Comparison of ENCODE assay signal across 13 cellular contexts in genomic region chr1:226360106-226360746, GRCh38. TPM values are rescaled to one million over a fixed set of nuclear protein-coding genes. Genes with fewer than 3 reads are reported as not detected.
DNase-seq lines count a peak whose midpoint lies in the region; ATAC-seq, FAIRE-seq and TF ChIP-seq lines count a peak whose summit lies in the region.
"Had no signal": no experiment of that assay in that cellular context is flagged by ENCODE, and none has a peak within 500 bp of the region (broad histone marks: within the 10 kb centered on the region; RNA-seq: fewer than 3 reads in every experiment).

No MANE protein-coding gene starts in this region.

- H3K9me3 Mint-ChIP-seq in activated T-cell treated with anti-CD3 and anti-CD28 coated beads, Interleukin-2, amount 50 U/mL, for 24 hours: no peaks in the 10 kb centered on the region
- no peaks in the 10 kb centered on the region for H3K9me3 Mint-ChIP-seq in stimulated activated memory B cell treated with anti-CD40 and anti-IgM and Interleukin-4, amounts not matched to agents 10 μg/mL and 1 μg/mL and 100 μg/mL, for 72 hours
- H3K9me3 Mint-ChIP-seq in natural killer cell: no peaks in the 10 kb centered on the region

- FAIRE-seq in H54 (lab: Jason Lieb, UNC): no peak
- FAIRE-seq: bronchial epithelial cell, RCC 7860 had no signal

- TF ChIP-seq POLR2A in H54 (IDR thresholded peaks at IDR 0.05; ENCODE audit: low read depth, low read length): no peak

- ATAC-seq in GM21825 (IDR thresholded peaks at IDR 0.05; ENCODE audit: unreplicated experiment): peak; percentile 69
- ATAC-seq in HG03280 (IDR thresholded peaks at IDR 0.05; ENCODE audit: unreplicated experiment): peak; percentile 46
- ATAC-seq in stimulated activated memory B cell treated with anti-CD40 and anti-IgM and Interleukin-4, amounts not matched to agents 10 μg/mL and 1 μg/mL and 100 μg/mL, for 72 hours: peak; percentile 91
- no peak for ATAC-seq in natural killer cell
- ATAC-seq: right lobe of liver had no signal

- TF ChIP-seq CTCF in natural killer cell (IDR thresholded peaks at IDR 0.05): no peak

- H3K27ac Mint-ChIP-seq in activated T-cell treated with anti-CD3 and anti-CD28 coated beads, Interleukin-2, amount 50 U/mL, for 24 hours: peak overlapping the region; percentile 2
- H3K27ac Mint-ChIP-seq in stimulated activated memory B cell treated with anti-CD40 and anti-IgM and Interleukin-4, amounts not matched to agents 10 μg/mL and 1 μg/mL and 100 μg/mL, for 72 hours: peak overlapping the region; percentile 78
- H3K27ac Mint-ChIP-seq in natural killer cell: no peak overlapping the region

- no peaks in the 10 kb centered on the region for H3K27me3 Mint-ChIP-seq in activated T-cell treated with anti-CD3 and anti-CD28 coated beads, Interleukin-2, amount 50 U/mL, for 24 hours
- H3K27me3 Mint-ChIP-seq in stimulated activated memory B cell treated with anti-CD40 and anti-IgM and Interleukin-4, amounts not matched to agents 10 μg/mL and 1 μg/mL and 100 μg/mL, for 72 hours: no peaks in the 10 kb centered on the region
- no peaks in the 10 kb centered on the region for H3K27me3 Mint-ChIP-seq in natural killer cell (ENCODE audit: low read depth in 2 of 2)

- no peaks in the 10 kb centered on the region for H3K4me1 Mint-ChIP-seq in activated T-cell treated with anti-CD3 and anti-CD28 coated beads, Interleukin-2, amount 50 U/mL, for 24 hours (ENCODE audit: low read depth)
- H3K4me1 Mint-ChIP-seq in stimulated activated memory B cell treated with anti-CD40 and anti-IgM and Interleukin-4, amounts not matched to agents 10 μg/mL and 1 μg/mL and 100 μg/mL, for 72 hours: peaks cover 44% of the 10 kb centered on the region
- no peaks in the 10 kb centered on the region for H3K4me1 Mint-ChIP-seq in natural killer cell

- no peak overlapping the region for H3K4me3 Mint-ChIP-seq in activated T-cell treated with anti-CD3 and anti-CD28 coated beads, Interleukin-2, amount 50 U/mL, for 24 hours
- H3K4me3 Mint-ChIP-seq in stimulated activated memory B cell treated with anti-CD40 and anti-IgM and Interleukin-4, amounts not matched to agents 10 μg/mL and 1 μg/mL and 100 μg/mL, for 72 hours: no peak overlapping the region
- no peak overlapping the region for H3K4me3 Mint-ChIP-seq in natural killer cell

- H3K36me3 Mint-ChIP-seq in activated T-cell treated with anti-CD3 and anti-CD28 coated beads, Interleukin-2, amount 50 U/mL, for 24 hours (ENCODE audit: low read depth): peaks cover 99% of the 10 kb centered on the region
- peaks cover 76% of the 10 kb centered on the region for H3K36me3 Mint-ChIP-seq in stimulated activated memory B cell treated with anti-CD40 and anti-IgM and Interleukin-4, amounts not matched to agents 10 μg/mL and 1 μg/mL and 100 μg/mL, for 72 hours
- H3K36me3 Mint-ChIP-seq in natural killer cell: peaks cover 13% of the 10 kb centered on the region

- intact Hi-C loops in natural killer cell (cut with micrococcal nuclease): no loop called here

- DNase-seq in activated T-cell treated with anti-CD3 and anti-CD28 coated beads, Interleukin-2, amount 50 U/mL, for 24 hours: no peak
- no peak for DNase-seq in activated T-cell treated with anti-CD3 and anti-CD28 coated beads for 4 hours
- no peak for DNase-seq in H54 (ENCODE audit: insufficient read length, low spot score)
- no peak for DNase-seq in natural killer cell
- DNase-seq in activated CD8-positive, alpha-beta memory T cell treated with anti-CD3 and anti-CD28 coated beads, Interleukin-2, amount 50 U/mL, for 48 hours: no peak
- DNase-seq: IMR-90, NCI-H2081, right lobe of liver had no signal

RNA-seq across cellular contexts. Expression of gene PARP1, which starts 47.7 kb away (rescaled TPM):
- total RNA-seq in natural killer cell: 10 to 100 TPM; 62.0 to 81.5 (median 77.0) TPM

RNA-seq across cellular contexts. Expression of gene LIN9, which starts 51.3 kb away (rescaled TPM):
- 1 to 10 TPM; 1.3 to 2.9 (median 2.4) TPM for total RNA-seq in natural killer cell

Comparison
In these comparisons a context has a peak if more than half of its experiments do, and no peak if none do; other contexts are left out.
1. H3K27ac Mint-ChIP-seq: peak in activated T-cell treated with anti-CD3 and anti-CD28 coated beads, Interleukin-2, amount 50 U/mL, for 24 hours (single experiment) and stimulated activated memory B cell treated with anti-CD40 and anti-IgM and Interleukin-4, amounts not matched to agents 10 μg/mL and 1 μg/mL and 100 μg/mL, for 72 hours (single experiment); none in natural killer cell (0 of 2).
2. ATAC-seq: peak in GM21825 (single experiment), HG03280 (single experiment) and stimulated activated memory B cell treated with anti-CD40 and anti-IgM and Interleukin-4, amounts not matched to agents 10 μg/mL and 1 μg/mL and 100 μg/mL, for 72 hours (single experiment); none in natural killer cell (0 of 3).